ENCODE assay signal across 7 cellular contexts in genomic region chr3:55831876-55832275, GRCh38.
DNase-seq lines count a peak whose midpoint lies in the region; ATAC-seq and TF ChIP-seq lines count a peak whose summit lies in the region.
"Not testable (repeated sequence)": the region's sequence is repeated elsewhere in the genome, so short reads cannot be mapped to it uniquely, and the experiment has no call there.

No MANE protein-coding gene starts in this region.

- H2AK5ac ChIP-seq in mesenchymal stem cell (ENCODE audit: low read length, severe bottlenecking): not testable (repeated sequence)

- H2BK5ac ChIP-seq in mesenchymal stem cell (ENCODE audit: low read depth, low read length, poor library complexity, severe bottlenecking): not testable (repeated sequence)

- not testable (repeated sequence) for H3K4ac ChIP-seq in mesenchymal stem cell (ENCODE audit: low read depth in 1 of 2, low read length in 2 of 2)

- DNase-seq in GM23338 (ENCODE audit: low spot score): peak; percentile 6
- peak; percentile 7 for DNase-seq in NCI-H2227 (lab: John Stamatoyannopoulos, UW; ENCODE audit: unreplicated experiment)
- DNase-seq in NT2/D1 (ENCODE audit: low read depth, low spot score): peak; percentile 16
- DNase-seq in WTC11 (ENCODE audit: low spot score): peak; percentile 41
- peak; percentile 12 for DNase-seq in fibroblast of villous mesenchyme (ENCODE audit: low read depth)
- DNase-seq in mesenchymal stem cell: not testable (repeated sequence)
- DNase-seq in neural progenitor cell (ENCODE audit: low spot score): peak; percentile 41

- H3K9me3 ChIP-seq in NT2/D1 (ENCODE audit: insufficient read depth, low read length): peaks cover 15% of the 10 kb centered on the region; the same call in 1 of the 2 replicates
- not testable (repeated sequence) for H3K9me3 ChIP-seq in mesenchymal stem cell (ENCODE audit: control insufficient read depth, low read length); neural progenitor cell (ENCODE audit: low read depth)

- 65% methylated on average over 13 of the region's 13 CpGs for WGBS in mesenchymal stem cell

- POLR2A ChIA-PET in WTC11 (lab: Charles Lee): not testable (repeated sequence)

- CTCF ChIA-PET in WTC11 (lab: Charles Lee): not testable (repeated sequence)

- H3K4me1 Mint-ChIP-seq in GM23338, neural progenitor cell: not testable (repeated sequence)
- peaks cover 10% of the 10 kb centered on the region for H3K4me1 Mint-ChIP-seq in WTC11

- TF ChIP-seq CTCF in GM23338 (conservative IDR thresholded peaks at IDR 0.05; ENCODE audit: low read depth in 2 of 2); WTC11 (IDR thresholded peaks at IDR 0.05); fibroblast of villous mesenchyme (IDR thresholded peaks at IDR 0.05; ENCODE audit: insufficient read depth, low read depth, low read length); neural progenitor cell (IDR thresholded peaks at IDR 0.05): not testable (repeated sequence)

- H3K27ac ChIP-seq in GM23338 (ENCODE audit: low read depth); mesenchymal stem cell (ENCODE audit: low read length, poor library complexity, severe bottlenecking); neural progenitor cell: not testable (repeated sequence)

- H2BK15ac ChIP-seq in mesenchymal stem cell (ENCODE audit: low read depth, poor library complexity, severe bottlenecking): not testable (repeated sequence)

- H3K18ac ChIP-seq in mesenchymal stem cell (ENCODE audit: low read depth in 1 of 2, low read length in 2 of 2): not testable (repeated sequence)

- H3K14ac ChIP-seq in mesenchymal stem cell (ENCODE audit: low read length in 2 of 2): not testable (repeated sequence)

- not testable (repeated sequence) for H3K36me3 ChIP-seq in GM23338 (ENCODE audit: insufficient read depth); NT2/D1 (ENCODE audit: insufficient read depth, insufficient read length, low read length); mesenchymal stem cell (ENCODE audit: control insufficient read depth in 1 of 2, insufficient read depth in 2 of 2, low read depth in 1 of 2, low read length in 2 of 2); neural progenitor cell

- not testable (repeated sequence) for H3K79me1 ChIP-seq in mesenchymal stem cell (replicated peaks; ENCODE audit: low read length, poor library complexity, severe bottlenecking)

- peak overlapping the region; percentile 66; the same call in 1 of the 2 replicates for H2AFZ ChIP-seq in GM23338
- not testable (repeated sequence) for H2AFZ ChIP-seq in mesenchymal stem cell (ENCODE audit: low read depth, low read length); neural progenitor cell (replicated peaks)

- H3K36me3 Mint-ChIP-seq in GM23338 (ENCODE audit: low read depth) (peaks cover 11% of the 10 kb centered on the region; the same call in 2 of the 3 replicates), WTC11 (peaks cover 14% of the 10 kb centered on the region), neural progenitor cell (peaks cover 11% of the 10 kb centered on the region)

- not testable (repeated sequence) for H3K9ac ChIP-seq in NT2/D1 (ENCODE audit: insufficient read length, low read depth); mesenchymal stem cell (ENCODE audit: low read length); neural progenitor cell

- not testable (repeated sequence) for H3K79me2 ChIP-seq in GM23338 (replicated peaks; ENCODE audit: insufficient read depth); neural progenitor cell (ENCODE audit: low read depth)

- not testable (repeated sequence) for H4K20me1 ChIP-seq in GM23338 (replicated peaks; ENCODE audit: insufficient read depth); neural progenitor cell (ENCODE audit: low read depth)

- peak overlapping the region in 1 of 2 experiments; percentile 72 for H2BK12ac ChIP-seq in mesenchymal stem cell (ENCODE audit: low read length in 2 of 2)

- H4K91ac ChIP-seq in mesenchymal stem cell (ENCODE audit: low read length): not testable (repeated sequence)

- not testable (repeated sequence) for H3K27ac Mint-ChIP-seq in GM23338, WTC11, neural progenitor cell

- H3K27me3 Mint-ChIP-seq in GM23338 (ENCODE audit: insufficient read depth, low read depth, poor library complexity); WTC11 (ENCODE audit: low read depth); neural progenitor cell (ENCODE audit: insufficient read depth, low read depth): not testable (repeated sequence)

- not testable (repeated sequence) for H3F3A ChIP-seq in GM23338 (replicated peaks; ENCODE audit: low read depth); neural progenitor cell (ENCODE audit: low read depth)

- H3K4me2 ChIP-seq in GM23338: peak overlapping the region; percentile 43; the same call in 1 of the 2 replicates
- H3K4me2 ChIP-seq in mesenchymal stem cell (ENCODE audit: low read length, poor library complexity, severe bottlenecking); neural progenitor cell: not testable (repeated sequence)

- H3K9me2 ChIP-seq in GM23338 (ENCODE audit: insufficient read depth): not testable (repeated sequence)

- not testable (repeated sequence) for H3K4me3 ChIP-seq in GM23338; NT2/D1 (ENCODE audit: insufficient read length, low read depth); fibroblast of villous mesenchyme (ENCODE audit: low read depth, low read length); mesenchymal stem cell (ENCODE audit: insufficient read depth in 1 of 2, low read depth in 1 of 2, low read length in 2 of 2); neural progenitor cell

- peak overlapping the region; percentile 27 for H4K8ac ChIP-seq in mesenchymal stem cell (ENCODE audit: low read length)

- ATAC-seq in GM23338, WTC11: not testable (repeated sequence)

- H3K4me3 Mint-ChIP-seq in GM23338, WTC11, neural progenitor cell: not testable (repeated sequence)

- not testable (repeated sequence) for H3K27me3 ChIP-seq in GM23338 (ENCODE audit: insufficient read depth); NT2/D1 (ENCODE audit: insufficient read depth, insufficient read length); mesenchymal stem cell (ENCODE audit: control insufficient read depth in 1 of 2, insufficient read depth in 1 of 2, low read length in 2 of 2); neural progenitor cell

- H3K9me3 Mint-ChIP-seq in GM23338 (peaks cover 20% of the 10 kb centered on the region; the same call in 2 of the 3 replicates), WTC11 (peaks cover 29% of the 10 kb centered on the region), neural progenitor cell (peaks cover 14% of the 10 kb centered on the region)

- not testable (repeated sequence) for H3K23ac ChIP-seq in mesenchymal stem cell (ENCODE audit: low read length in 2 of 2)

- not testable (repeated sequence) for H2BK120ac ChIP-seq in mesenchymal stem cell (ENCODE audit: low read depth, low read length)

- H3K4me1 ChIP-seq in GM23338 (ENCODE audit: insufficient read depth); NT2/D1 (ENCODE audit: insufficient read depth, insufficient read length); mesenchymal stem cell (ENCODE audit: control insufficient read depth, insufficient read depth, low read depth, low read length); neural progenitor cell: not testable (repeated sequence)

TF ChIP-seq in GM23338, 12 proteins besides CTCF, POLR2A, EP300 and RAD21:
- TF ChIP-seq CREB1 (CRISPR knock-in tag; IDR thresholded peaks at IDR 0.05; ENCODE audit: low read depth): 0 out of 2 replicates have a peak, but pooled peaks have one; percentile 27
TF ChIP-seq in GM23338: peak in this region for 1; not testable (repeated sequence) for 11.
